Comparison of ENCODE assay signal across 1 cellular context in genomic region chr5:83900307-83900706, GRCh38.
TF ChIP-seq lines count a peak whose summit lies in the region.

No MANE protein-coding gene starts in this region.

TF ChIP-seq in H1, 55 proteins besides CTCF, POLR2A, EP300 and RAD21:
- no peak for TF ChIP-seq EGR1 (IDR thresholded peaks at IDR 0.05; ENCODE audit: borderline replicate concordance, low read depth, low read length)
- no peak for TF ChIP-seq GABPA (IDR thresholded peaks at IDR 0.05; ENCODE audit: borderline replicate concordance, insufficient read depth, low read length)
